Comparison of ENCODE assay signal across 8 cellular contexts in the genomic region with DNA sequence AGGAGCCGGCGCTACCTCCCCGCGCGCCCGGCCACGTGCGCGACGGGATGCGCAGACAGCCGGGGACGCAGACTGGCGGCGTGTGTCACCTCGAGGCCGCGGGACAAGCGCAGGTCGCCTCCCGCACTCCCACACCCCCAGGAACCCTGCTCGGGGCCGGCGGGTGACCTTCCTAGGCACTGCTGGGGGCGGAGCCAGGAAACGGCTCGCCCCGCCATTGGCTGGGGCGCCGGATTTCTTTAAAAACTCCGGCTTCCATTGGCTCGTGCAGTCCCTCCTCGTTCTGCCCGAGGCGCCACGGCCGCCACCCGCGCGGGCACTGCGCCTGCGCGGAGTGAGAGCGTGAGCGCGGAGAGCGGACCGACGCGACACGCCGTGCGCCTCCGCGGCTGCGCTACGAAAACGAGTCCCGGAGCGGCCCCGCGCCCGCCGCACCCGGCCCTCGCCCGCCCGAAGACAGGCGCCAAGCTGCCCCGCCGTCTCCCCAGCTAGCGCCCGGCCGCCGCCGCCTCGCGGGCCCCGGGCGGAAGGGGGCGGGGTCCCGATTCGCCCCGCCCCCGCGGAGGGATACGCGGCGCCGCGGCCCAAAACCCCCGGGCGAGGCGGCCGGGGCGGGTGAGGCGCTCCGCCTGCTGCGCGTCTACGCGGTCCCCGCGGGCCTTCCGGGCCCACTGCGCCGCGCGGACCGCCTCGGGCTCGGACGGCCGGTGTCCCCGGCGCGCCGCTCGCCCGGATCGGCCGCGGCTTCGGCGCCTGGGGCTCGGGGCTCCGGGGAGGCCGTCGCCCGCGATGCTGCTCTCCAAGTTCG. TPM values are rescaled to one million over a fixed set of nuclear protein-coding genes. Genes with fewer than 3 reads are reported as not detected.
DNase-seq lines count a peak whose midpoint lies in the region; ATAC-seq, FAIRE-seq and TF ChIP-seq lines count a peak whose summit lies in the region.

A gene (plus strand): TSS at position 614 of the 808 bp plus-strand sequence. CDS start 176 bp downstream, at position 790.

- peak; percentile 93 to 96 for DNase-seq in HAP-1 (ENCODE audit: low spot score in 2 of 2)
- peak; percentile 97 for DNase-seq in MM.1S
- peak; percentile 90 for DNase-seq in SIG-M5 treated with dmso at 0.1 percent for 504 hours (lab: John Stamatoyannopoulos, UW; ENCODE audit: unreplicated experiment)
- DNase-seq in activated gamma-delta T cell treated with Interleukin-2 at 50 U/mL for 16 hours = peak; percentile 87
- peak; percentile 95 for DNase-seq in fibroblast of villous mesenchyme (ENCODE audit: low read depth)
- peak; percentile 96 for DNase-seq in stimulated activated naive CD8-positive, alpha-beta T cell treated with anti-CD3 and anti-CD28 coated beads, Interleukin-15, amount 100 ng/mL, for 72 hours

- no peaks in the 10 kb centered on the region for H3K9me3 Mint-ChIP-seq in stimulated activated naive CD8-positive, alpha-beta T cell treated with anti-CD3 and anti-CD28 coated beads, Interleukin-15, amount 100 ng/mL, for 72 hours

- TF ChIP-seq EP300 in neural cell (conservative IDR thresholded peaks at IDR 0.05; ENCODE audit: poor library complexity, severe bottlenecking) = peak; percentile 67

- H3K4me3 ChIP-seq in HAP-1 (peak within 1 kb of the TSS; percentile 76), MM.1S (ENCODE audit: low read length) (peak within 1 kb of the TSS; percentile 94), fibroblast of villous mesenchyme (ENCODE audit: low read depth, low read length) (peak within 1 kb of the TSS; percentile 81), neural cell (ENCODE audit: low read length) (peak within 1 kb of the TSS; percentile 84)

- in situ Hi-C loops in HAP-1 (cut with MboI; ENCODE audit: low sequenced_read_pairs) = no loop called here

- peak within 1 kb of the TSS; percentile 90 to 92 for H3K4me3 Mint-ChIP-seq in stimulated activated naive CD8-positive, alpha-beta T cell treated with anti-CD3 and anti-CD28 coated beads, Interleukin-15, amount 100 ng/mL, for 72 hours

- H2AFZ ChIP-seq in MM.1S (ENCODE audit: low read length) (peak within 1 kb of the TSS; percentile 88), neural cell (ENCODE audit: low read depth, low read length) (peak within 1 kb of the TSS; percentile 40)

- H3K9me2 ChIP-seq in MM.1S (replicated peaks; ENCODE audit: insufficient read depth, low read length) (no peaks in the 10 kb centered on the region), neural cell (ENCODE audit: insufficient read depth, low read length) (no peaks in the 10 kb centered on the region)

- H3K9ac ChIP-seq in MM.1S (ENCODE audit: low read length) (peak within 1 kb of the TSS; percentile 79), neural cell (ENCODE audit: low read length) (peak within 1 kb of the TSS; percentile 66)

- H4K20me1 ChIP-seq in MM.1S (ENCODE audit: insufficient read depth, low read length) = no peaks in the 10 kb centered on the region
- H4K20me1 ChIP-seq in neural cell (ENCODE audit: insufficient read depth) = no peaks in the 10 kb centered on the region

- peak within 1 kb of the TSS; percentile 96 for H3K4me2 ChIP-seq in MM.1S (ENCODE audit: low read depth, low read length)
- H3K4me2 ChIP-seq in neural cell (ENCODE audit: low read length) = peak within 1 kb of the TSS; percentile 55

- peaks cover 32% of the 10 kb centered on the region for H3K36me3 ChIP-seq in HAP-1 (replicated peaks)
- 0 out of 2 replicates have a peak, but pooled peaks cover 6% of the 10 kb centered on the region for H3K36me3 ChIP-seq in MM.1S (replicated peaks; ENCODE audit: insufficient read depth, low read length)
- no peaks in the 10 kb centered on the region for H3K36me3 ChIP-seq in neural cell (ENCODE audit: insufficient read depth, low read length)

- no peaks in the 10 kb centered on the region for H3K9me3 ChIP-seq in HAP-1
- no peaks in the 10 kb centered on the region for H3K9me3 ChIP-seq in MM.1S (replicated peaks; ENCODE audit: insufficient read depth, low read length)
- no peaks in the 10 kb centered on the region for H3K9me3 ChIP-seq in neural cell (ENCODE audit: low read length)

- no peak for TF ChIP-seq RAD21 in neural cell (conservative IDR thresholded peaks at IDR 0.05)

- peak; percentile 76 for ATAC-seq in stimulated activated naive CD8-positive, alpha-beta T cell treated with anti-CD3 and anti-CD28 coated beads, Interleukin-15, amount 100 ng/mL, for 72 hours

- FAIRE-seq in G401.6 (lab: Jason Lieb, UNC) = peak; percentile 92

- H3F3A ChIP-seq in MM.1S (ENCODE audit: insufficient read depth, low read length) (no peaks in the 10 kb centered on the region), neural cell (ENCODE audit: insufficient read depth, low read length, poor library complexity, severe bottlenecking) (no peaks in the 10 kb centered on the region)

- TF ChIP-seq CTCF in MM.1S (IDR thresholded peaks at IDR 0.05; ENCODE audit: low read length) (no peak), fibroblast of villous mesenchyme (IDR thresholded peaks at IDR 0.05; ENCODE audit: insufficient read depth, low read depth, low read length) (no peak), neural cell (IDR thresholded peaks at IDR 0.05; ENCODE audit: poor library complexity, severe bottlenecking) (no peak)

- no peaks in the 10 kb centered on the region for H3K27me3 ChIP-seq in HAP-1 (ENCODE audit: low read depth)
- H3K27me3 ChIP-seq in MM.1S (replicated peaks; ENCODE audit: insufficient read depth, low read length) = no peaks in the 10 kb centered on the region
- H3K27me3 ChIP-seq in neural cell (ENCODE audit: insufficient read depth, low read depth, low read length) = no peaks in the 10 kb centered on the region

- peak within 1 kb of the TSS; percentile 94 to 96 for H3K27ac Mint-ChIP-seq in stimulated activated naive CD8-positive, alpha-beta T cell treated with anti-CD3 and anti-CD28 coated beads, Interleukin-15, amount 100 ng/mL, for 72 hours

- H3K79me2 ChIP-seq in MM.1S (ENCODE audit: low read length) (peaks cover 32% of the 10 kb centered on the region), neural cell (replicated peaks; ENCODE audit: insufficient read depth, low read length) (no peaks in the 10 kb centered on the region)

- peaks cover 19% of the 10 kb centered on the region for H3K4me1 ChIP-seq in HAP-1
- H3K4me1 ChIP-seq in MM.1S (ENCODE audit: low read length) = 0 out of 2 replicates have a peak, but pooled peaks cover 9% of the 10 kb centered on the region

- peaks cover 43% of the 10 kb centered on the region for H3K4me1 Mint-ChIP-seq in stimulated activated naive CD8-positive, alpha-beta T cell treated with anti-CD3 and anti-CD28 coated beads, Interleukin-15, amount 100 ng/mL, for 72 hours

- H3K27me3 Mint-ChIP-seq in stimulated activated naive CD8-positive, alpha-beta T cell treated with anti-CD3 and anti-CD28 coated beads, Interleukin-15, amount 100 ng/mL, for 72 hours = no peaks in the 10 kb centered on the region

- H3K27ac ChIP-seq in MM.1S (ENCODE audit: low read length) (peak within 1 kb of the TSS; percentile 64; the same call in 1 of the 2 replicates), neural cell (ENCODE audit: low read length) (peak within 1 kb of the TSS; percentile 59)

TF ChIP-seq in neural cell, 6 proteins besides CTCF, POLR2A, EP300 and RAD21:
- TF ChIP-seq TAF1 (IDR thresholded peaks at IDR 0.05; ENCODE audit: low read depth) (no peak), POLR2AphosphoS5 (IDR thresholded peaks at IDR 0.05) (peak; percentile 81), MXI1 (conservative IDR thresholded peaks at IDR 0.05; ENCODE audit: poor library complexity, severe bottlenecking) (peak; percentile 93), EZH2 (IDR thresholded peaks at IDR 0.05; ENCODE audit: borderline replicate concordance, insufficient read depth, low read length, poor library complexity, severe bottlenecking) (no peak), SMC3 (conservative IDR thresholded peaks at IDR 0.05; ENCODE audit: poor library complexity) (no peak)
- TF ChIP-seq, protein P1, sequence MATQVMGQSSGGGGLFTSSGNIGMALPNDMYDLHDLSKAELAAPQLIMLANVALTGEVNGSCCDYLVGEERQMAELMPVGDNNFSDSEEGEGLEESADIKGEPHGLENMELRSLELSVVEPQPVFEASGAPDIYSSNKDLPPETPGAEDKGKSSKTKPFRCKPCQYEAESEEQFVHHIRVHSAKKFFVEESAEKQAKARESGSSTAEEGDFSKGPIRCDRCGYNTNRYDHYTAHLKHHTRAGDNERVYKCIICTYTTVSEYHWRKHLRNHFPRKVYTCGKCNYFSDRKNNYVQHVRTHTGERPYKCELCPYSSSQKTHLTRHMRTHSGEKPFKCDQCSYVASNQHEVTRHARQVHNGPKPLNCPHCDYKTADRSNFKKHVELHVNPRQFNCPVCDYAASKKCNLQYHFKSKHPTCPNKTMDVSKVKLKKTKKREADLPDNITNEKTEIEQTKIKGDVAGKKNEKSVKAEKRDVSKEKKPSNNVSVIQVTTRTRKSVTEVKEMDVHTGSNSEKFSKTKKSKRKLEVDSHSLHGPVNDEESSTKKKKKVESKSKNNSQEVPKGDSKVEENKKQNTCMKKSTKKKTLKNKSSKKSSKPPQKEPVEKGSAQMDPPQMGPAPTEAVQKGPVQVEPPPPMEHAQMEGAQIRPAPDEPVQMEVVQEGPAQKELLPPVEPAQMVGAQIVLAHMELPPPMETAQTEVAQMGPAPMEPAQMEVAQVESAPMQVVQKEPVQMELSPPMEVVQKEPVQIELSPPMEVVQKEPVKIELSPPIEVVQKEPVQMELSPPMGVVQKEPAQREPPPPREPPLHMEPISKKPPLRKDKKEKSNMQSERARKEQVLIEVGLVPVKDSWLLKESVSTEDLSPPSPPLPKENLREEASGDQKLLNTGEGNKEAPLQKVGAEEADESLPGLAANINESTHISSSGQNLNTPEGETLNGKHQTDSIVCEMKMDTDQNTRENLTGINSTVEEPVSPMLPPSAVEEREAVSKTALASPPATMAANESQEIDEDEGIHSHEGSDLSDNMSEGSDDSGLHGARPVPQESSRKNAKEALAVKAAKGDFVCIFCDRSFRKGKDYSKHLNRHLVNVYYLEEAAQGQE (IDR thresholded peaks at IDR 0.05; ENCODE audit: borderline replicate concordance) = peak; percentile 32

RNA-seq across cellular contexts. Expression of the gene that starts here (rescaled TPM):
- 27.7 and 32.0 TPM in 2 replicates for total RNA-seq in fibroblast of villous mesenchyme
- 28.7 and 32.6 TPM in 2 replicates for polyA plus RNA-seq in neural cell
- polyA minus RNA-seq in neural cell = 18.8 and 25.3 TPM in 2 replicates

Comparison
In these comparisons a context has a peak if more than half of its experiments do, and no peak if none do; other contexts are left out.
1. Peak in every context shown above with its lines: DNase-seq, ATAC-seq, H3K4me3 ChIP-seq and H3K27ac ChIP-seq.